1 cellular context compared by ENCODE assay signal in genomic region chr4:105162123-105162796, GRCh38.
TF ChIP-seq lines count a peak whose summit lies in the region.

No MANE protein-coding gene starts in this region.

TF ChIP-seq in SK-N-SH treated with all-trans-retinoic acid at 6 μM for 48 hours, 23 proteins besides CTCF, POLR2A, EP300 and RAD21 (continued from another document):
- TF ChIP-seq CREB5 (CRISPR knock-in tag; IDR thresholded peaks at IDR 0.05; ENCODE audit: low read depth) (no peak), GLIS3 (CRISPR knock-in tag; IDR thresholded peaks at IDR 0.05) (no peak), TOX (CRISPR knock-in tag; IDR thresholded peaks at IDR 0.05; ENCODE audit: borderline replicate concordance) (no peak)
